1 cellular context compared by ENCODE assay signal in the genomic region with DNA sequence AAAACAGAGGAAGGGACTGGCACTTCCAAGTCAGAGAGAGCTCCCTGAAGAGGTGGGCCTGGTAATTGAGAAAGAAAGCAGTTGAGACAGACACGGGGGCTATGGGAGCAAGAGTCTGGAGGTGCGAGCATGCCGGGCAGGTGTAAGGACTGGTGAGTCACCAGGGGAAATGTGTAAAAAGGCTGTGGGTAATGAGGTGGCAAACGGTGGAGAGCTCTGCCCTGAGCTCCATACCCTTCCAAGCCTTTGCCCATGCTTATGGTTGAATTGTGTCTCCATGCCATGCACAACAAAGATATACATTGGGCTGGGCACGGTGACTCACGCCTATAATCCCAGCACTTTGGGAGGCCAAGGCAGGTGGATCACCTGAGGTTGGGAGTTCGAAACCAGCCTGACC.
TF ChIP-seq lines count a peak whose summit lies in the region.

No MANE protein-coding gene starts in this region.

TF ChIP-seq in HepG2, 621 proteins besides CTCF, POLR2A, EP300 and RAD21 (continued from another document):
- 0 out of 2 replicates have a peak, but pooled peaks have one; percentile 36 for TF ChIP-seq ZNF317 (CRISPR knock-in tag; IDR thresholded peaks at IDR 0.05)
- TF ChIP-seq NFE2L2 (IDR thresholded peaks at IDR 0.05; ENCODE audit: low read length): no peak
- TF ChIP-seq ZNF12 (CRISPR knock-in tag; IDR thresholded peaks at IDR 0.05): no peak
- no peak for TF ChIP-seq CREB1 (IDR thresholded peaks at IDR 0.05)
- no peak for TF ChIP-seq CREB1 (CRISPR knock-in tag; IDR thresholded peaks at IDR 0.05)
- TF ChIP-seq CHD2 (IDR thresholded peaks at IDR 0.05; ENCODE audit: low read depth, low read length): no peak
- TF ChIP-seq, protein P1, sequence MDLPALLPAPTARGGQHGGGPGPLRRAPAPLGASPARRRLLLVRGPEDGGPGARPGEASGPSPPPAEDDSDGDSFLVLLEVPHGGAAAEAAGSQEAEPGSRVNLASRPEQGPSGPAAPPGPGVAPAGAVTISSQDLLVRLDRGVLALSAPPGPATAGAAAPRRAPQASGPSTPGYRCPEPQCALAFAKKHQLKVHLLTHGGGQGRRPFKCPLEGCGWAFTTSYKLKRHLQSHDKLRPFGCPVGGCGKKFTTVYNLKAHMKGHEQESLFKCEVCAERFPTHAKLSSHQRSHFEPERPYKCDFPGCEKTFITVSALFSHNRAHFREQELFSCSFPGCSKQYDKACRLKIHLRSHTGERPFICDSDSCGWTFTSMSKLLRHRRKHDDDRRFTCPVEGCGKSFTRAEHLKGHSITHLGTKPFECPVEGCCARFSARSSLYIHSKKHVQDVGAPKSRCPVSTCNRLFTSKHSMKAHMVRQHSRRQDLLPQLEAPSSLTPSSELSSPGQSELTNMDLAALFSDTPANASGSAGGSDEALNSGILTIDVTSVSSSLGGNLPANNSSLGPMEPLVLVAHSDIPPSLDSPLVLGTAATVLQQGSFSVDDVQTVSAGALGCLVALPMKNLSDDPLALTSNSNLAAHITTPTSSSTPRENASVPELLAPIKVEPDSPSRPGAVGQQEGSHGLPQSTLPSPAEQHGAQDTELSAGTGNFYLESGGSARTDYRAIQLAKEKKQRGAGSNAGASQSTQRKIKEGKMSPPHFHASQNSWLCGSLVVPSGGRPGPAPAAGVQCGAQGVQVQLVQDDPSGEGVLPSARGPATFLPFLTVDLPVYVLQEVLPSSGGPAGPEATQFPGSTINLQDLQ (CRISPR knock-in tag; IDR thresholded peaks at IDR 0.05): no peak
- 0 out of 2 replicates have a peak, but pooled peaks have one; percentile 51 for TF ChIP-seq ARNT2 (CRISPR knock-in tag; IDR thresholded peaks at IDR 0.05; ENCODE audit: low read depth)
- TF ChIP-seq CREM (IDR thresholded peaks at IDR 0.05): no peak
- no peak for TF ChIP-seq CREM (CRISPR knock-in tag; IDR thresholded peaks at IDR 0.05)
- no peak for TF ChIP-seq LCORL (IDR thresholded peaks at IDR 0.05)
- 0 out of 2 replicates have a peak, but pooled peaks have one; percentile 23 for TF ChIP-seq LCORL (CRISPR knock-in tag; IDR thresholded peaks at IDR 0.05)
- no peak for TF ChIP-seq YY1 (IDR thresholded peaks at IDR 0.05; ENCODE audit: insufficient read depth, insufficient replicate concordance, low read depth, low read length)
- TF ChIP-seq FOSL2 (CRISPR knock-in tag; IDR thresholded peaks at IDR 0.05): peak; percentile 41
- TF ChIP-seq, protein P2, sequence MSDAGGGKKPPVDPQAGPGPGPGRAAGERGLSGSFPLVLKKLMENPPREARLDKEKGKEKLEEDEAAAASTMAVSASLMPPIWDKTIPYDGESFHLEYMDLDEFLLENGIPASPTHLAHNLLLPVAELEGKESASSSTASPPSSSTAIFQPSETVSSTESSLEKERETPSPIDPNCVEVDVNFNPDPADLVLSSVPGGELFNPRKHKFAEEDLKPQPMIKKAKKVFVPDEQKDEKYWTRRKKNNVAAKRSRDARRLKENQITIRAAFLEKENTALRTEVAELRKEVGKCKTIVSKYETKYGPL (CRISPR knock-in tag; IDR thresholded peaks at IDR 0.05): no peak
- TF ChIP-seq, protein P3, sequence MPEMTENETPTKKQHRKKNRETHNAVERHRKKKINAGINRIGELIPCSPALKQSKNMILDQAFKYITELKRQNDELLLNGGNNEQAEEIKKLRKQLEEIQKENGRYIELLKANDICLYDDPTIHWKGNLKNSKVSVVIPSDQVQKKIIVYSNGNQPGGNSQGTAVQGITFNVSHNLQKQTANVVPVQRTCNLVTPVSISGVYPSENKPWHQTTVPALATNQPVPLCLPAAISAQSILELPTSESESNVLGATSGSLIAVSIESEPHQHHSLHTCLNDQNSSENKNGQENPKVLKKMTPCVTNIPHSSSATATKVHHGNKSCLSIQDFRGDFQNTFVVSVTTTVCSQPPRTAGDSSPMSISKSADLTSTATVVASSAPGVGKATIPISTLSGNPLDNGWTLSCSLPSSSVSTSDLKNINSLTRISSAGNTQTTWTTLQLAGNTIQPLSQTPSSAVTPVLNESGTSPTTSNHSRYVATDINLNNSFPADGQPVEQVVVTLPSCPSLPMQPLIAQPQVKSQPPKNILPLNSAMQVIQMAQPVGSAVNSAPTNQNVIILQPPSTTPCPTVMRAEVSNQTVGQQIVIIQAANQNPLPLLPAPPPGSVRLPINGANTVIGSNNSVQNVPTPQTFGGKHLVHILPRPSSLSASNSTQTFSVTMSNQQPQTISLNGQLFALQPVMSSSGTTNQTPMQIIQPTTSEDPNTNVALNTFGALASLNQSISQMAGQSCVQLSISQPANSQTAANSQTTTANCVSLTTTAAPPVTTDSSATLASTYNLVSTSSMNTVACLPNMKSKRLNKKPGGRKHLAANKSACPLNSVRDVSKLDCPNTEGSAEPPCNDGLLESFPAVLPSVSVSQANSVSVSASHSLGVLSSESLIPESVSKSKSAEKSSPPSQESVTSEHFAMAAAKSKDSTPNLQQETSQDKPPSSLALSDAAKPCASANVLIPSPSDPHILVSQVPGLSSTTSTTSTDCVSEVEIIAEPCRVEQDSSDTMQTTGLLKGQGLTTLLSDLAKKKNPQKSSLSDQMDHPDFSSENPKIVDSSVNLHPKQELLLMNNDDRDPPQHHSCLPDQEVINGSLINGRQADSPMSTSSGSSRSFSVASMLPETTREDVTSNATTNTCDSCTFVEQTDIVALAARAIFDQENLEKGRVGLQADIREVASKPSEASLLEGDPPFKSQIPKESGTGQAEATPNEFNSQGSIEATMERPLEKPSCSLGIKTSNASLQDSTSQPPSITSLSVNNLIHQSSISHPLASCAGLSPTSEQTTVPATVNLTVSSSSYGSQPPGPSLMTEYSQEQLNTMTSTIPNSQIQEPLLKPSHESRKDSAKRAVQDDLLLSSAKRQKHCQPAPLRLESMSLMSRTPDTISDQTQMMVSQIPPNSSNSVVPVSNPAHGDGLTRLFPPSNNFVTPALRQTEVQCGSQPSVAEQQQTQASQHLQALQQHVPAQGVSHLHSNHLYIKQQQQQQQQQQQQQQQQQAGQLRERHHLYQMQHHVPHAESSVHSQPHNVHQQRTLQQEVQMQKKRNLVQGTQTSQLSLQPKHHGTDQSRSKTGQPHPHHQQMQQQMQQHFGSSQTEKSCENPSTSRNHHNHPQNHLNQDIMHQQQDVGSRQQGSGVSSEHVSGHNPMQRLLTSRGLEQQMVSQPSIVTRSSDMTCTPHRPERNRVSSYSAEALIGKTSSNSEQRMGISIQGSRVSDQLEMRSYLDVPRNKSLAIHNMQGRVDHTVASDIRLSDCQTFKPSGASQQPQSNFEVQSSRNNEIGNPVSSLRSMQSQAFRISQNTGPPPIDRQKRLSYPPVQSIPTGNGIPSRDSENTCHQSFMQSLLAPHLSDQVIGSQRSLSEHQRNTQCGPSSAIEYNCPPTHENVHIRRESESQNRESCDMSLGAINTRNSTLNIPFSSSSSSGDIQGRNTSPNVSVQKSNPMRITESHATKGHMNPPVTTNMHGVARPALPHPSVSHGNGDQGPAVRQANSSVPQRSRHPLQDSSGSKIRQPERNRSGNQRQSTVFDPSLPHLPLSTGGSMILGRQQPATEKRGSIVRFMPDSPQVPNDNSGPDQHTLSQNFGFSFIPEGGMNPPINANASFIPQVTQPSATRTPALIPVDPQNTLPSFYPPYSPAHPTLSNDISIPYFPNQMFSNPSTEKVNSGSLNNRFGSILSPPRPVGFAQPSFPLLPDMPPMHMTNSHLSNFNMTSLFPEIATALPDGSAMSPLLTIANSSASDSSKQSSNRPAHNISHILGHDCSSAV (CRISPR knock-in tag; IDR thresholded peaks at IDR 0.05; ENCODE audit: borderline replicate concordance): no peak
- no peak for TF ChIP-seq SETDB1 (CRISPR knock-in tag; IDR thresholded peaks at IDR 0.05; ENCODE audit: borderline replicate concordance)
